Comparison of ENCODE assay signal across 19 cellular contexts in the genomic region with DNA sequence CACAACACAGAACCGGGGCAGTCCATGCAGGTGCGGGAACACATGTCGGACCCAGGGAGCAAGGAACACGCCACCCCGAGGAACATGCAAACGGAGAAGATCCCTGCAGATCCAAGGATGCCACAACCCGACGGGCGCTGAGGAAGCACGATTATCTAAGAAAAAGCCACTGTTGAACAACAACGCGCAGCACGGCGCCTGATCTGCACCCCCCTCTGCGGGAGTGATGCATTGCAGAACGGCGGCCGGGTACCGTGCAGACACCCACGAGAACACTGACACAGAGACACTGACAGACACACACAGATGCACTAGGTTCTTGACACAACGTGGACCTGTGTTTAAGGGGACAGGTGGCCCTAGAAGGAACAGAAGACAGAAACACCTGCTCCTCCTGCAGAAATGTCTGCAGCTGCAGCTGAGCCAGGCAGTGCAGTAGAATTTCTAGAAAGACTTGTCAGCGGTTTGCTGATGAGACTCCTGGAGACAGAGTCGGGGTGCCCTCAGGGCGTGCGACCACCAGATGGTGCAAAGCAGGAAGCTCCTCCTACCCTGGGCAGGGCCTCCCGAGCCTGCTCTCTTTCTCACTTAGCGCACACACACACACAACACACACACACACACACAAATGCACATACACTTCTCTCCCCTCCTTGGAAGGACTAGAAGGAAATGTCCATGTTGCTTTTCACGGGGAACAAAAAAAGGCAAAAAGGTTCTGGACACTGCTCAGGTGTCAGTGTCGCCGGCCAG. TPM values are rescaled to one million over a fixed set of nuclear protein-coding genes. Genes with fewer than 3 reads are reported as not detected.
"Had no signal": no experiment of that assay in that cellular context is flagged by ENCODE, and none has a peak within 500 bp of the region (broad histone marks: within the 10 kb centered on the region; RNA-seq: fewer than 3 reads in every experiment).

No MANE protein-coding gene starts in this region.

- H3K4me3 ChIP-seq: body of pancreas, coronary artery, esophagus muscularis mucosa, transverse colon had no signal

- H3K36me3 ChIP-seq: transverse colon had no signal

- H3K9me3 Mint-ChIP-seq: activated B cell treated with CpG ODN at 0.5 μM for 24 hours; activated CD4-positive, alpha-beta T cell treated with anti-CD3 and anti-CD28 coated beads, Interleukin-2, amount 10 ng/mL, durations not matched to agents 24 days and 14 days; activated naive CD4-positive, alpha-beta T cell treated with anti-CD3 and anti-CD28 coated beads, Interleukin-2, amount 50 U/mL, for 72 hours; activated T-cell treated with anti-CD3 and anti-CD28 coated beads, Interleukin-2, amount 50 U/mL, for 72 hours; central memory CD8-positive, alpha-beta T cell; stimulated activated memory B cell treated with anti-CD40 and anti-IgM and Interleukin-4, amounts not matched to agents 10 μg/mL and 1 μg/mL and 100 μg/mL, for 72 hours had no signal

- H3K27ac ChIP-seq: body of pancreas, coronary artery, esophagus muscularis mucosa, transverse colon had no signal

- H3K9me3 ChIP-seq: body of pancreas, esophagus muscularis mucosa, transverse colon had no signal

- H3K27ac Mint-ChIP-seq: activated B cell treated with CpG ODN at 0.5 μM for 24 hours; activated CD4-positive, alpha-beta T cell treated with anti-CD3 and anti-CD28 coated beads, Interleukin-2, amount 10 ng/mL, durations not matched to agents 24 days and 14 days; activated naive CD4-positive, alpha-beta T cell treated with anti-CD3 and anti-CD28 coated beads, Interleukin-2, amount 50 U/mL, for 72 hours; activated T-cell treated with anti-CD3 and anti-CD28 coated beads, Interleukin-2, amount 50 U/mL, for 72 hours; stimulated activated memory B cell treated with anti-CD40 and anti-IgM and Interleukin-4, amounts not matched to agents 10 μg/mL and 1 μg/mL and 100 μg/mL, for 72 hours had no signal

- H3K4me3 Mint-ChIP-seq: activated B cell treated with CpG ODN at 0.5 μM for 24 hours; activated CD4-positive, alpha-beta T cell treated with anti-CD3 and anti-CD28 coated beads, Interleukin-2, amount 10 ng/mL, durations not matched to agents 24 days and 14 days; activated T-cell treated with anti-CD3 and anti-CD28 coated beads, Interleukin-2, amount 50 U/mL, for 72 hours; central memory CD8-positive, alpha-beta T cell; stimulated activated memory B cell treated with anti-CD40 and anti-IgM and Interleukin-4, amounts not matched to agents 10 μg/mL and 1 μg/mL and 100 μg/mL, for 72 hours had no signal

- ATAC-seq: activated naive CD4-positive, alpha-beta T cell treated with anti-CD3 and anti-CD28 coated beads, Interleukin-2, amount 50 U/mL, for 72 hours; activated T-cell treated with anti-CD3 and anti-CD28 coated beads, Interleukin-2, amount 50 U/mL, for 72 hours; body of pancreas; left lobe of liver; stimulated activated memory B cell treated with anti-CD40 and anti-IgM and Interleukin-4, amounts not matched to agents 10 μg/mL and 1 μg/mL and 100 μg/mL, for 72 hours had no signal

- H3K4me1 ChIP-seq: body of pancreas, transverse colon had no signal

- H3K36me3 Mint-ChIP-seq: stimulated activated memory B cell treated with anti-CD40 and anti-IgM and Interleukin-4, amounts not matched to agents 10 μg/mL and 1 μg/mL and 100 μg/mL, for 72 hours had no signal

- DNase-seq: activated B cell treated with CpG ODN at 0.5 μM for 24 hours; activated CD4-positive, alpha-beta T cell treated with anti-CD3 and anti-CD28 coated beads, Interleukin-2, amount 10 ng/mL, durations not matched to agents 24 days and 14 days; activated CD8-positive, alpha-beta memory T cell treated with anti-CD3 and anti-CD28 coated beads, Interleukin-2, amount 50 U/mL, for 48 hours; activated gamma-delta T cell; activated T-cell treated with anti-CD3 and anti-CD28 coated beads, Interleukin-2, amount 50 U/mL, for 72 hours; amniotic stem cell; body of pancreas; effector CD4-positive, alpha-beta T cell; hippocampal formation; T-helper 2 cell; transverse colon had no signal

- FAIRE-seq: keratinocyte had no signal

RNA-seq across cellular contexts. Expression of a gene that starts 7.5 kb away (rescaled TPM):
- total RNA-seq: renal cortical epithelial cell had no signal
